In the genomic region with DNA sequence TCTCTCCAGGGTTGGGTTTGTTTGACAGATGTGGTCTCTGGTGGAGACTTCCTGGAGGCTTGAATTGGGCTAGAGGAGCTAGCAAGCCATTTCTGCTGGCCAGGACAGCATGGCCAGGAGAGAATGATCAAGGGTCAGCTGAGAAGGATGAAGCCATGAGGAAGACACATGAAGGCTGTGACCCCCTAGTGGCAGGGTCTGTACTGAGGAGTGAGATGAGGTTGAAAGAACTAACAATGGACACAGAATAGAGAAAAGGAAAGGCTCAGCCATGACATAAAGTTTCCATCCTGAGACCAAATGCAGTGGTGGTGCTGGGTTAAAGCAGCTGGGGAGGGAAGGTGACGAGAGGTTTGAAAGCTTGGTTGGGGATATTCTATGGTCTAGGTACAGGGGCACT, we compare ENCODE assay signal across 16 cellular contexts.
DNase-seq lines count a peak whose midpoint lies in the region; ATAC-seq and TF ChIP-seq lines count a peak whose summit lies in the region.
"Had no signal": no experiment of that assay in that cellular context is flagged by ENCODE, and none has a peak within 500 bp of the region (broad histone marks: within the 10 kb centered on the region; RNA-seq: fewer than 3 reads in every experiment).

No MANE protein-coding gene starts in this region.

- TF ChIP-seq CTCF in brain microvascular endothelial cell (IDR thresholded peaks at IDR 0.05; ENCODE audit: low read depth, low read length, missing control alignments): peak; percentile 45
- peak; percentile 16 for TF ChIP-seq CTCF in retinal pigment epithelial cell (conservative IDR thresholded peaks at IDR 0.05; ENCODE audit: low read depth, low read length)

- no peaks in the 10 kb centered on the region for H3K36me3 Mint-ChIP-seq in activated T-helper 1 cell treated with anti-CD3 and anti-CD28 coated beads, Interleukin-12 subunit alpha, Interleukin-12 subunit beta, Interleukin-2, Interleukin-4 antibody, amounts not matched to agents 30 ng/mL and 10 ng/mL and 1 ng/mL, durations not matched to agents 14 hours and 24 hours and 36 hours (ENCODE audit: low read depth)
- H3K36me3 Mint-ChIP-seq: activated CD4-positive, alpha-beta memory T cell treated with anti-CD3 and anti-CD28 coated beads for 36 hours had no signal

- in situ Hi-C loops in KBM-7 (cut with MboI; ENCODE audit: low pct_unique_long_range_greater_than_20kb, low sequenced_read_pairs): no loop called here
- in situ Hi-C loops in brain microvascular endothelial cell (cut with HindIII; ENCODE audit: low pct_ligation_motif_present, low sequenced_read_pairs): no loop called here

- H3K27ac ChIP-seq in brain microvascular endothelial cell: no peak overlapping the region

- no peaks in the 10 kb centered on the region for H3K27me3 ChIP-seq in brain microvascular endothelial cell (replicated peaks)

- no peaks in the 10 kb centered on the region for H3K4me1 Mint-ChIP-seq in activated T-helper 1 cell treated with anti-CD3 and anti-CD28 coated beads, Interleukin-12 subunit alpha, Interleukin-12 subunit beta, Interleukin-2, Interleukin-4 antibody, amounts not matched to agents 30 ng/mL and 10 ng/mL and 1 ng/mL, durations not matched to agents 14 hours and 24 hours and 36 hours (ENCODE audit: low read depth)

- intact Hi-C loops in Right ventricle myocardium inferior (cut with DNase I): no loop called here
- intact Hi-C loops in cardiac septum (cut with DNase I): no loop called here
- intact Hi-C loops in activated T-helper 1 cell treated with anti-CD3 and anti-CD28 coated beads, Interleukin-12 subunit alpha, Interleukin-12 subunit beta, Interleukin-2, Interleukin-4 antibody, amounts not matched to agents 30 ng/mL and 10 ng/mL and 1 ng/mL, durations not matched to agents 14 hours and 24 hours and 36 hours (cut with micrococcal nuclease): no loop called here

- peaks cover 4% of the 10 kb centered on the region for H3K27me3 Mint-ChIP-seq in activated T-helper 1 cell treated with anti-CD3 and anti-CD28 coated beads, Interleukin-12 subunit alpha, Interleukin-12 subunit beta, Interleukin-2, Interleukin-4 antibody, amounts not matched to agents 30 ng/mL and 10 ng/mL and 1 ng/mL, durations not matched to agents 14 hours and 24 hours and 36 hours (ENCODE audit: insufficient read depth)

- H3K9me3 Mint-ChIP-seq in activated T-helper 1 cell treated with anti-CD3 and anti-CD28 coated beads, Interleukin-12 subunit alpha, Interleukin-12 subunit beta, Interleukin-2, Interleukin-4 antibody, amounts not matched to agents 30 ng/mL and 10 ng/mL and 1 ng/mL, durations not matched to agents 14 hours and 24 hours and 36 hours: no peaks in the 10 kb centered on the region
- H3K9me3 Mint-ChIP-seq: activated CD4-positive, alpha-beta memory T cell treated with anti-CD3 and anti-CD28 coated beads for 36 hours had no signal

- H3K4me3 Mint-ChIP-seq in activated T-helper 1 cell treated with anti-CD3 and anti-CD28 coated beads, Interleukin-12 subunit alpha, Interleukin-12 subunit beta, Interleukin-2, Interleukin-4 antibody, amounts not matched to agents 30 ng/mL and 10 ng/mL and 1 ng/mL, durations not matched to agents 14 hours and 24 hours and 36 hours: no peak overlapping the region
- H3K4me3 Mint-ChIP-seq: activated CD4-positive, alpha-beta memory T cell treated with anti-CD3 and anti-CD28 coated beads for 36 hours had no signal

- H3K4me3 ChIP-seq in brain microvascular endothelial cell (ENCODE audit: low read depth, low read length): no peak overlapping the region
- no peak overlapping the region for H3K4me3 ChIP-seq in retinal pigment epithelial cell (ENCODE audit: low read length)

- ATAC-seq in Right ventricle myocardium inferior (peak; percentile 25), HG03432 (IDR thresholded peaks at IDR 0.05; ENCODE audit: unreplicated experiment) (no peak), GM18867 (IDR thresholded peaks at IDR 0.05; ENCODE audit: unreplicated experiment) (no peak)

- no peaks in the 10 kb centered on the region for H3K36me3 ChIP-seq in brain microvascular endothelial cell (replicated peaks)

- no peak for DNase-seq in Right ventricle myocardium inferior (ENCODE audit: missing footprints)
- DNase-seq in cardiac septum (ENCODE audit: low spot score): no peak
- DNase-seq in KBM-7: peak; percentile 6
- DNase-seq in brain microvascular endothelial cell: no peak
- no peak for DNase-seq in retinal pigment epithelial cell (ENCODE audit: low read depth)
- DNase-seq in activated T-helper 1 cell treated with anti-CD3 and anti-CD28 coated beads, Interleukin-12 subunit alpha, Interleukin-12 subunit beta, Interleukin-2, Interleukin-4 antibody, amounts not matched to agents 30 ng/mL and 10 ng/mL and 1 ng/mL, durations not matched to agents 14 hours and 24 hours and 36 hours (ENCODE audit: low spot score): no peak
- DNase-seq: activated CD4-positive, alpha-beta memory T cell treated with anti-CD3 and anti-CD28 coated beads for 36 hours; activated effector memory CD4-positive, alpha-beta T cell treated with anti-CD3 and anti-CD28 coated beads, Interleukin-2, amount 50 U/mL, for 16 hours; DMS153; effector memory CD4-positive, alpha-beta T cell; kidney glomerular epithelial cell; NCI-H1092; stimulated activated CD4-positive, alpha-beta T cell treated with anti-CD3 and anti-CD28 coated beads, Interleukin-2, amount 100 ng/mL, for 48 hours; T1000 had no signal

- H3K27ac Mint-ChIP-seq in activated T-helper 1 cell treated with anti-CD3 and anti-CD28 coated beads, Interleukin-12 subunit alpha, Interleukin-12 subunit beta, Interleukin-2, Interleukin-4 antibody, amounts not matched to agents 30 ng/mL and 10 ng/mL and 1 ng/mL, durations not matched to agents 14 hours and 24 hours and 36 hours: no peak overlapping the region
- H3K27ac Mint-ChIP-seq: activated CD4-positive, alpha-beta memory T cell treated with anti-CD3 and anti-CD28 coated beads for 36 hours had no signal
